ENCODE assay signal across 15 cellular contexts in genomic region chr6:32761548-32761947, GRCh38. TPM values are rescaled to one million over a fixed set of nuclear protein-coding genes. Genes with fewer than 3 reads are reported as not detected.
A peak's percentile ranks its signal among the peaks of the same experiment; 100 is the strongest.
DNase-seq lines count a peak whose midpoint lies in the region; ATAC-seq and TF ChIP-seq lines count a peak whose summit lies in the region.
"Had no signal": no experiment of that assay in that cellular context is flagged by ENCODE, and none has a peak within 500 bp of the region (broad histone marks: within the 10 kb centered on the region; RNA-seq: fewer than 3 reads in every experiment).

No MANE protein-coding gene starts in this region.

- H3K27ac ChIP-seq in coronary artery: no peak overlapping the region
- no peak overlapping the region for H3K27ac ChIP-seq in CD4-positive, alpha-beta memory T cell (ENCODE audit: low read depth, low read length)
- H3K27ac ChIP-seq: C4-2B had no signal

- peaks cover 6% of the 10 kb centered on the region for H3K27me3 ChIP-seq in CD4-positive, alpha-beta memory T cell (ENCODE audit: insufficient read depth, low read length)

- CTCF ChIA-PET in CD4-positive, alpha-beta memory T cell (lab: Charles Lee; ENCODE audit: partially characterized antibody): no interaction called here

- H3K36me3 ChIP-seq in CD4-positive, alpha-beta memory T cell (ENCODE audit: insufficient read depth, low read length): no peaks in the 10 kb centered on the region
- H3K36me3 ChIP-seq: BE2C, HAP-1 had no signal

- ATAC-seq in natural killer cell treated with Interleukin-12 subunit alpha and Interleukin-12 subunit beta and Interleukin-15 and Interleukin-18, amount 100 ng/mL, for 72 hours: no peak
- no peak for ATAC-seq in natural killer cell
- no peak for ATAC-seq in stimulated activated memory B cell treated with anti-CD40 and anti-IgM and Interleukin-4, amounts not matched to agents 10 μg/mL and 1 μg/mL and 100 μg/mL, for 72 hours

- H3K4me1 ChIP-seq in CD4-positive, alpha-beta memory T cell (ENCODE audit: insufficient read depth, low read length): no peaks in the 10 kb centered on the region
- H3K4me1 ChIP-seq: BE2C, HAP-1 had no signal

- TF ChIP-seq CTCF in natural killer cell (IDR thresholded peaks at IDR 0.05): no peak
- TF ChIP-seq CTCF in coronary artery (IDR thresholded peaks at IDR 0.05): no peak

- H3K27ac Mint-ChIP-seq in natural killer cell treated with Interleukin-12 subunit alpha and Interleukin-12 subunit beta and Interleukin-15 and Interleukin-18, amount 100 ng/mL, for 72 hours: no peak overlapping the region
- H3K27ac Mint-ChIP-seq in natural killer cell: no peak overlapping the region
- peak overlapping the region; percentile 80 for H3K27ac Mint-ChIP-seq in dendritic cell treated with granulocyte-macrophage colony-stimulating factor and Interleukin-4, amounts not matched to agents 40 ng/mL and 50 ng/mL, for 4 days
- no peak overlapping the region for H3K27ac Mint-ChIP-seq in stimulated activated memory B cell treated with anti-CD40 and anti-IgM and Interleukin-4, amounts not matched to agents 10 μg/mL and 1 μg/mL and 100 μg/mL, for 72 hours
- H3K27ac Mint-ChIP-seq in CD4-positive, alpha-beta memory T cell: peak overlapping the region in 1 of 7 donors; percentile 74

- H3K9me3 Mint-ChIP-seq in natural killer cell treated with Interleukin-12 subunit alpha and Interleukin-12 subunit beta and Interleukin-15 and Interleukin-18, amount 100 ng/mL, for 72 hours: no peaks in the 10 kb centered on the region
- H3K9me3 Mint-ChIP-seq in natural killer cell: no peaks in the 10 kb centered on the region
- no peaks in the 10 kb centered on the region for H3K9me3 Mint-ChIP-seq in dendritic cell treated with granulocyte-macrophage colony-stimulating factor and Interleukin-4, amounts not matched to agents 40 ng/mL and 50 ng/mL, for 4 days
- no peaks in the 10 kb centered on the region for H3K9me3 Mint-ChIP-seq in stimulated activated memory B cell treated with anti-CD40 and anti-IgM and Interleukin-4, amounts not matched to agents 10 μg/mL and 1 μg/mL and 100 μg/mL, for 72 hours
- H3K9me3 Mint-ChIP-seq in CD4-positive, alpha-beta memory T cell: no peaks in the 10 kb centered on the region
- H3K9me3 Mint-ChIP-seq: CD8-positive, alpha-beta memory T cell; IgD-negative memory B cell had no signal

- POLR2A ChIA-PET in CD4-positive, alpha-beta memory T cell (lab: Charles Lee; ENCODE audit: partially characterized antibody): no interaction called here

- no peaks in the 10 kb centered on the region for H3K4me1 Mint-ChIP-seq in natural killer cell treated with Interleukin-12 subunit alpha and Interleukin-12 subunit beta and Interleukin-15 and Interleukin-18, amount 100 ng/mL, for 72 hours (ENCODE audit: low read depth in 2 of 2)
- H3K4me1 Mint-ChIP-seq in natural killer cell: no peaks in the 10 kb centered on the region
- H3K4me1 Mint-ChIP-seq in dendritic cell treated with granulocyte-macrophage colony-stimulating factor and Interleukin-4, amounts not matched to agents 40 ng/mL and 50 ng/mL, for 4 days (ENCODE audit: low read depth): peaks cover 25% of the 10 kb centered on the region
- H3K4me1 Mint-ChIP-seq in stimulated activated memory B cell treated with anti-CD40 and anti-IgM and Interleukin-4, amounts not matched to agents 10 μg/mL and 1 μg/mL and 100 μg/mL, for 72 hours: no peaks in the 10 kb centered on the region
- peaks cover 0 to 2% (median 0%) of the 10 kb centered on the region in 4 donors for H3K4me1 Mint-ChIP-seq in CD4-positive, alpha-beta memory T cell

- peak overlapping the region; percentile 41 for H3K4me3 Mint-ChIP-seq in natural killer cell treated with Interleukin-12 subunit alpha and Interleukin-12 subunit beta and Interleukin-15 and Interleukin-18, amount 100 ng/mL, for 72 hours
- H3K4me3 Mint-ChIP-seq in natural killer cell: no peak overlapping the region
- H3K4me3 Mint-ChIP-seq in dendritic cell treated with granulocyte-macrophage colony-stimulating factor and Interleukin-4, amounts not matched to agents 40 ng/mL and 50 ng/mL, for 4 days: peak overlapping the region; percentile 66
- peak overlapping the region; percentile 65 for H3K4me3 Mint-ChIP-seq in stimulated activated memory B cell treated with anti-CD40 and anti-IgM and Interleukin-4, amounts not matched to agents 10 μg/mL and 1 μg/mL and 100 μg/mL, for 72 hours
- H3K4me3 Mint-ChIP-seq in CD4-positive, alpha-beta memory T cell: no peak overlapping the region

- H3K4me3 ChIP-seq in coronary artery: no peak overlapping the region
- H3K4me3 ChIP-seq in CD4-positive, alpha-beta memory T cell (ENCODE audit: low read length in 2 of 2): no peak overlapping the region
- H3K4me3 ChIP-seq: HAP-1 had no signal

- intact Hi-C loops in natural killer cell (cut with micrococcal nuclease): no loop called here
- intact Hi-C loops in dendritic cell treated with granulocyte-macrophage colony-stimulating factor and Interleukin-4, amounts not matched to agents 40 ng/mL and 50 ng/mL, for 4 days (cut with micrococcal nuclease): no loop called here
- intact Hi-C loops in CD4-positive, alpha-beta memory T cell (cut with micrococcal nuclease): no loop called here

- no peak for DNase-seq in natural killer cell treated with Interleukin-12 subunit alpha and Interleukin-12 subunit beta and Interleukin-15 and Interleukin-18, amount 100 ng/mL, for 72 hours (ENCODE audit: low spot score)
- no peak for DNase-seq in natural killer cell
- DNase-seq in coronary artery (ENCODE audit: low spot score): no peak
- DNase-seq in CD4-positive, alpha-beta memory T cell: no peak
- no peak for DNase-seq in activated naive CD4-positive, alpha-beta T cell treated with anti-CD3 and anti-CD28 coated beads, Interleukin-2, amount 50 U/mL, for 16 hours
- DNase-seq: BE2C, GOT3 had no signal

- H3K27me3 Mint-ChIP-seq in natural killer cell treated with Interleukin-12 subunit alpha and Interleukin-12 subunit beta and Interleukin-15 and Interleukin-18, amount 100 ng/mL, for 72 hours: peaks cover 16 to 33% of the 10 kb centered on the region in 2 donors
- peaks cover 16 to 26% of the 10 kb centered on the region in 2 donors for H3K27me3 Mint-ChIP-seq in natural killer cell (ENCODE audit: low read depth in 2 of 2)
- H3K27me3 Mint-ChIP-seq in dendritic cell treated with granulocyte-macrophage colony-stimulating factor and Interleukin-4, amounts not matched to agents 40 ng/mL and 50 ng/mL, for 4 days: peaks cover 62% of the 10 kb centered on the region
- H3K27me3 Mint-ChIP-seq in stimulated activated memory B cell treated with anti-CD40 and anti-IgM and Interleukin-4, amounts not matched to agents 10 μg/mL and 1 μg/mL and 100 μg/mL, for 72 hours: peaks cover 26% of the 10 kb centered on the region
- H3K27me3 Mint-ChIP-seq in CD4-positive, alpha-beta memory T cell: peaks cover 13 to 42% of the 10 kb centered on the region in 2 donors

- H3K9me3 ChIP-seq in CD4-positive, alpha-beta memory T cell (ENCODE audit: control insufficient read depth in 1 of 2, low read length in 2 of 2): no peaks in the 10 kb centered on the region
- H3K9me3 ChIP-seq: BE2C, HAP-1 had no signal

- H3K36me3 Mint-ChIP-seq in natural killer cell treated with Interleukin-12 subunit alpha and Interleukin-12 subunit beta and Interleukin-15 and Interleukin-18, amount 100 ng/mL, for 72 hours: no peaks in the 10 kb centered on the region
- H3K36me3 Mint-ChIP-seq in natural killer cell: no peaks in the 10 kb centered on the region
- peaks cover 23% of the 10 kb centered on the region for H3K36me3 Mint-ChIP-seq in dendritic cell treated with granulocyte-macrophage colony-stimulating factor and Interleukin-4, amounts not matched to agents 40 ng/mL and 50 ng/mL, for 4 days (ENCODE audit: low read depth)
- no peaks in the 10 kb centered on the region for H3K36me3 Mint-ChIP-seq in stimulated activated memory B cell treated with anti-CD40 and anti-IgM and Interleukin-4, amounts not matched to agents 10 μg/mL and 1 μg/mL and 100 μg/mL, for 72 hours
- H3K36me3 Mint-ChIP-seq in CD4-positive, alpha-beta memory T cell: no peaks in the 10 kb centered on the region
- H3K36me3 Mint-ChIP-seq: CD8-positive, alpha-beta memory T cell had no signal

RNA-seq across cellular contexts. Expression of gene HLA-DQB2, which starts 1.8 kb away (rescaled TPM):
- 1 to 10 TPM in 1 of 2 donors, under 1 TPM in 1; 0.88 to 7.4 TPM for total RNA-seq in natural killer cell treated with Interleukin-12 subunit alpha and Interleukin-12 subunit beta and Interleukin-15 and Interleukin-18, amount 100 ng/mL, for 72 hours
- 1 to 10 TPM in 1 of 3 donors, not detected in 2; 8.2 TPM for total RNA-seq in natural killer cell
- not detected for total RNA-seq in CD4-positive, alpha-beta memory T cell
- polyA plus RNA-seq in CD4-positive, alpha-beta memory T cell: 1 to 10 TPM in 1 of 2 donors, not detected in 1; 2.9 TPM
- total RNA-seq: Daoy, HT-29 had no signal

RNA-seq across cellular contexts. Expression of gene HLA-DQA2, which starts 20.4 kb away (rescaled TPM):
- total RNA-seq in natural killer cell treated with Interleukin-12 subunit alpha and Interleukin-12 subunit beta and Interleukin-15 and Interleukin-18, amount 100 ng/mL, for 72 hours: 10 to 100 TPM in 1 of 2 donors, 1 to 10 TPM in 1; 1.2 to 10.9 TPM
- 10 to 100 TPM in 1 of 3 donors, 1 to 10 TPM in 1, not detected in 1; 1.4 to 15.2 TPM for total RNA-seq in natural killer cell
- not detected for total RNA-seq in CD4-positive, alpha-beta memory T cell
- under 1 TPM in 1 of 2 donors, not detected in 1; 0.77 TPM for polyA plus RNA-seq in CD4-positive, alpha-beta memory T cell
- total RNA-seq: Daoy, HT-29 had no signal

RNA-seq across cellular contexts. Expression of gene HLA-DOB, which starts 55.3 kb away (rescaled TPM):
- 10 to 100 TPM in 1 of 2 donors, 1 to 10 TPM in 1; 3.3 to 13.9 TPM for total RNA-seq in natural killer cell treated with Interleukin-12 subunit alpha and Interleukin-12 subunit beta and Interleukin-15 and Interleukin-18, amount 100 ng/mL, for 72 hours
- 10 to 100 TPM in 2 of 3 donors, 1 to 10 TPM in 1; 4.2 to 13.7 (median 10.4) TPM for total RNA-seq in natural killer cell
- total RNA-seq in CD4-positive, alpha-beta memory T cell: 1 to 10 TPM in 1 of 2 experiments, under 1 TPM in 1; 0.61 to 1.1 TPM
- polyA plus RNA-seq in CD4-positive, alpha-beta memory T cell: 1 to 10 TPM in 1 of 2 donors, under 1 TPM in 1; 0.22 to 2.8 TPM
- total RNA-seq: HT-29 had no signal

Comparison
In these comparisons a context has a peak if more than half of its experiments do, and no peak if none do; other contexts are left out.
1. H3K4me3 Mint-ChIP-seq: peak in natural killer cell treated with Interleukin-12 subunit alpha and Interleukin-12 subunit beta and Interleukin-15 and Interleukin-18, amount 100 ng/mL, for 72 hours (single experiment), dendritic cell treated with granulocyte-macrophage colony-stimulating factor and Interleukin-4, amounts not matched to agents 40 ng/mL and 50 ng/mL, for 4 days (single experiment) and stimulated activated memory B cell treated with anti-CD40 and anti-IgM and Interleukin-4, amounts not matched to agents 10 μg/mL and 1 μg/mL and 100 μg/mL, for 72 hours (single experiment); none in natural killer cell (single experiment) and CD4-positive, alpha-beta memory T cell (0 of 8).